In genomic region chr2:168246483-168247340, GRCh38 we compare ENCODE assay signal across 8 cellular contexts. TPM values are rescaled to one million over a fixed set of nuclear protein-coding genes. Genes with fewer than 3 reads are reported as not detected.
A peak's percentile ranks its signal among the peaks of the same experiment; 100 is the strongest.
DNase-seq lines count a peak whose midpoint lies in the region; ATAC-seq and TF ChIP-seq lines count a peak whose summit lies in the region.

No MANE protein-coding gene starts in this region.

- peak overlapping the region; percentile 95 for H3K4me3 Mint-ChIP-seq in activated naive CD4-positive, alpha-beta T cell treated with anti-CD3 and anti-CD28 coated beads, Interleukin-2, amount 50 U/mL, for 24 hours
- H3K4me3 Mint-ChIP-seq in osteocyte (ENCODE audit: unreplicated experiment) = peak overlapping the region; percentile 86

- H3K9me3 Mint-ChIP-seq in activated naive CD4-positive, alpha-beta T cell treated with anti-CD3 and anti-CD28 coated beads, Interleukin-2, amount 50 U/mL, for 24 hours = no peaks in the 10 kb centered on the region
- no peaks in the 10 kb centered on the region for H3K9me3 Mint-ChIP-seq in osteocyte (ENCODE audit: unreplicated experiment)

- no peaks in the 10 kb centered on the region for H3K27me3 Mint-ChIP-seq in activated naive CD4-positive, alpha-beta T cell treated with anti-CD3 and anti-CD28 coated beads, Interleukin-2, amount 50 U/mL, for 24 hours
- no peaks in the 10 kb centered on the region for H3K27me3 Mint-ChIP-seq in osteocyte (ENCODE audit: unreplicated experiment)

- H3K36me3 Mint-ChIP-seq in activated naive CD4-positive, alpha-beta T cell treated with anti-CD3 and anti-CD28 coated beads, Interleukin-2, amount 50 U/mL, for 24 hours = peaks cover 1% of the 10 kb centered on the region
- H3K36me3 Mint-ChIP-seq in osteocyte (ENCODE audit: unreplicated experiment) = no peaks in the 10 kb centered on the region

- H3K9me3 ChIP-seq in thoracic aorta = no peaks in the 10 kb centered on the region

- peaks cover 6 to 23% of the 10 kb centered on the region in 2 donors for H3K4me1 ChIP-seq in thoracic aorta (ENCODE audit: control insufficient read depth in 1 of 2, low read depth in 2 of 2)

- H3K27ac ChIP-seq in thoracic aorta = peak overlapping the region; percentile 34 to 62

- H3K36me3 ChIP-seq in thoracic aorta = no peaks in the 10 kb centered on the region

- H3K27ac Mint-ChIP-seq in activated naive CD4-positive, alpha-beta T cell treated with anti-CD3 and anti-CD28 coated beads, Interleukin-2, amount 50 U/mL, for 24 hours = peak overlapping the region; percentile 99
- peak overlapping the region; percentile 82 for H3K27ac Mint-ChIP-seq in osteocyte (ENCODE audit: unreplicated experiment)

- ATAC-seq in GM19455 (IDR thresholded peaks at IDR 0.05; ENCODE audit: unreplicated experiment) = peak; percentile 63
- ATAC-seq in HG03571 (IDR thresholded peaks at IDR 0.05; ENCODE audit: unreplicated experiment) = peak; percentile 51
- ATAC-seq in thoracic aorta (ENCODE audit: insufficient number of reproducible peaks, low FRiP score, low read depth) = peak; percentile 32

- H3K4me3 ChIP-seq in thoracic aorta = peak overlapping the region; percentile 80

- H3K4me1 Mint-ChIP-seq in activated naive CD4-positive, alpha-beta T cell treated with anti-CD3 and anti-CD28 coated beads, Interleukin-2, amount 50 U/mL, for 24 hours = peaks cover 41% of the 10 kb centered on the region
- H3K4me1 Mint-ChIP-seq in osteocyte (ENCODE audit: unreplicated experiment) = peaks cover 43% of the 10 kb centered on the region

- H3K27me3 ChIP-seq in thoracic aorta (replicated peaks; ENCODE audit: insufficient read depth) = no peaks in the 10 kb centered on the region

- intact Hi-C loops in head of caudate nucleus (cut with DNase I) = loop anchor here (5.0 kb wide), 1 partner anchor 109 kb away; no protein-coding TSS in a partner anchor

- peak; percentile 52 for TF ChIP-seq CTCF in osteocyte (IDR thresholded peaks at IDR 0.05)
- peak; percentile 31 for TF ChIP-seq CTCF in thoracic aorta (IDR thresholded peaks at IDR 0.05)

- peak; percentile 85 for DNase-seq in COLO668 (lab: John Stamatoyannopoulos, UW; ENCODE audit: unreplicated experiment)
- DNase-seq in SK-N-DZ (ENCODE audit: low spot score) = peak; percentile 61
- DNase-seq in head of caudate nucleus = peak; percentile 56 to 94 (median 86)
- peak; percentile 87 for DNase-seq in osteocyte (ENCODE audit: extremely low spot score, unreplicated experiment)
- peak; percentile 8 for DNase-seq in thoracic aorta (ENCODE audit: low spot score)

RNA-seq across cellular contexts. Expression of gene STK39, which starts 0.7 kb away (rescaled TPM):
- 29.2 and 29.5 TPM in 2 replicates for polyA plus RNA-seq in SK-N-DZ (2014; cell fraction: cytosol; rRNA removed)
- polyA plus RNA-seq in SK-N-DZ (2014; cell fraction: nucleus; rRNA removed) = 13.6 and 14.8 TPM in 2 replicates
- 26.9 and 27.8 TPM in 2 replicates for total RNA-seq in osteocyte
- total RNA-seq in thoracic aorta = 10 to 100 TPM; 11.5 to 18.5 TPM

Comparison
In these comparisons a context has a peak if more than half of its experiments do, and no peak if none do; other contexts are left out.
1. Peak in every context shown above with its lines: DNase-seq, ATAC-seq, H3K4me3 ChIP-seq and H3K27ac ChIP-seq.
2. DNase-seq: peak in every context shown above with its lines; median percentile 87 in osteocyte; 86 in head of caudate nucleus; 85 in COLO668; 61 in SK-N-DZ; 8 in thoracic aorta.